In genomic region chr11:64035081-64035524, GRCh38 we compare ENCODE assay signal across 12 cellular contexts. TPM values are rescaled to one million over a fixed set of nuclear protein-coding genes. Genes with fewer than 3 reads are reported as not detected.
DNase-seq lines count a peak whose midpoint lies in the region; ATAC-seq and TF ChIP-seq lines count a peak whose summit lies in the region.
"Had no signal": no experiment of that assay in that cellular context is flagged by ENCODE, and none has a peak within 500 bp of the region (broad histone marks: within the 10 kb centered on the region; RNA-seq: fewer than 3 reads in every experiment).

No MANE protein-coding gene starts in this region.

- H3K27ac ChIP-seq in mammary epithelial cell (ENCODE audit: insufficient read depth, low read depth, low read length) (no peak overlapping the region), suprapubic skin (no peak overlapping the region), gastroesophageal sphincter (peak overlapping the region in 1 of 4 donors; percentile 32)
- H3K27ac ChIP-seq: KMS-11, Peyer's patch had no signal

- H3K9me3 ChIP-seq in mammary epithelial cell (replicated peaks; ENCODE audit: insufficient read depth, low read length): no peaks in the 10 kb centered on the region
- no peaks in the 10 kb centered on the region for H3K9me3 ChIP-seq in suprapubic skin
- H3K9me3 ChIP-seq in gastroesophageal sphincter: no peaks in the 10 kb centered on the region
- H3K9me3 ChIP-seq: Peyer's patch had no signal

- POLR2A ChIA-PET in MCF 10A (lab: Yijun Ruan, JAX): interaction anchor here (0.6 kb wide), 1 partner anchor 576 kb away, joined by 4 read pairs; no protein-coding TSS in a partner anchor

- WGBS in mammary epithelial cell (ENCODE audit: low coverage, missing lambda C conversion rate): 20% methylated on average over 8 of the region's 17 CpGs
- WGBS in suprapubic skin: 8% methylated on average over 16 of the region's 17 CpGs
- WGBS in gastroesophageal sphincter (ENCODE audit: low coverage in 1 of 2), 2 donors: 6 to 7% methylated on average over 8 to 9 of the region's 17 CpGs

- in situ Hi-C loops in mammary epithelial cell (cut with MboI; ENCODE audit: low sequenced_read_pairs in 2 of 2): no loop called here

- dilution Hi-C loops in mammary epithelial cell (cut with HindIII; ENCODE audit: low sequenced_read_pairs): no loop called here

- BruUV-seq in MCF 10A (replicated peaks; lab: Mats Ljungman, UMichigan) (no TSS peak), mammary epithelial cell (replicated peaks; lab: Mats Ljungman, UMichigan) (no TSS peak)

- intact Hi-C loops in MCF 10A (cut with micrococcal nuclease) (no loop called here), mammary epithelial cell (cut with micrococcal nuclease) (no loop called here)
- intact Hi-C loops in activated T-helper 2 cell treated with anti-CD3 and anti-CD28 coated beads, Interferon-gamma antibody, Interleukin-2, Interleukin-4, amounts not matched to agents 10 μg/mL and 5 μg/mL and 100 μg/mL, durations not matched to agents 14 hours and 24 hours and 36 hours (cut with micrococcal nuclease): no loop called here

- no peak for ATAC-seq in memory B cell (ENCODE audit: low read depth)
- ATAC-seq in gastroesophageal sphincter: no peak

- H3K4me3 ChIP-seq in mammary epithelial cell (replicated peaks in 1 of 3; ENCODE audit: insufficient read depth in 1 of 3, low read depth in 2 of 3, low read length in 3 of 3) (no peak overlapping the region), suprapubic skin (peak overlapping the region; percentile 53), gastroesophageal sphincter (peak overlapping the region in 1 of 2 donors; percentile 61)

- H3K27ac Mint-ChIP-seq in MCF 10A (ENCODE audit: low read depth, unreplicated experiment) (no peak overlapping the region), memory B cell (no peak overlapping the region), immature natural killer cell (no peak overlapping the region)
- H3K27ac Mint-ChIP-seq in activated T-helper 2 cell treated with anti-CD3 and anti-CD28 coated beads, Interferon-gamma antibody, Interleukin-2, Interleukin-4, amounts not matched to agents 10 μg/mL and 5 μg/mL and 100 μg/mL, durations not matched to agents 14 hours and 24 hours and 36 hours: no peak overlapping the region

- CTCF ChIA-PET in MCF 10A (lab: Yijun Ruan, JAX): interaction anchor here (0.5 kb wide), 1 partner anchor 8 kb away, joined by 3 read pairs; no protein-coding TSS in a partner anchor
- CTCF ChIA-PET in mammary epithelial cell (lab: Charles Lee; ENCODE audit: low non-redundant PET): no interaction called here

- peaks cover 3% of the 10 kb centered on the region for H3K36me3 Mint-ChIP-seq in MCF 10A (ENCODE audit: insufficient read depth, unreplicated experiment)
- no peaks in the 10 kb centered on the region for H3K36me3 Mint-ChIP-seq in activated T-helper 2 cell treated with anti-CD3 and anti-CD28 coated beads, Interferon-gamma antibody, Interleukin-2, Interleukin-4, amounts not matched to agents 10 μg/mL and 5 μg/mL and 100 μg/mL, durations not matched to agents 14 hours and 24 hours and 36 hours (ENCODE audit: low read depth)
- peaks cover 2% of the 10 kb centered on the region for H3K36me3 Mint-ChIP-seq in memory B cell
- no peaks in the 10 kb centered on the region for H3K36me3 Mint-ChIP-seq in immature natural killer cell

- H3K36me3 ChIP-seq in mammary epithelial cell (ENCODE audit: insufficient read depth, low read length) (no peaks in the 10 kb centered on the region), suprapubic skin (no peaks in the 10 kb centered on the region), gastroesophageal sphincter (no peaks in the 10 kb centered on the region)
- H3K36me3 ChIP-seq: Peyer's patch had no signal

- H2AFZ ChIP-seq in mammary epithelial cell (ENCODE audit: low read depth, low read length): no peak overlapping the region

- H3K27me3 ChIP-seq in mammary epithelial cell (ENCODE audit: insufficient read depth, low read length) (peaks cover 33% of the 10 kb centered on the region), suprapubic skin (peaks cover 33% of the 10 kb centered on the region), gastroesophageal sphincter (peaks cover 39% of the 10 kb centered on the region)

- no peak overlapping the region for H3K9ac ChIP-seq in mammary epithelial cell (ENCODE audit: insufficient read depth, low read length)
- H3K9ac ChIP-seq: KMS-11 had no signal

- H3K9me3 Mint-ChIP-seq in MCF 10A (ENCODE audit: unreplicated experiment) (no peaks in the 10 kb centered on the region), memory B cell (no peaks in the 10 kb centered on the region), immature natural killer cell (no peaks in the 10 kb centered on the region)
- H3K9me3 Mint-ChIP-seq in activated T-helper 2 cell treated with anti-CD3 and anti-CD28 coated beads, Interferon-gamma antibody, Interleukin-2, Interleukin-4, amounts not matched to agents 10 μg/mL and 5 μg/mL and 100 μg/mL, durations not matched to agents 14 hours and 24 hours and 36 hours: no peaks in the 10 kb centered on the region

- peaks cover 4% of the 10 kb centered on the region for H3K4me1 ChIP-seq in mammary epithelial cell (ENCODE audit: insufficient read depth, low read length)
- peaks cover 23% of the 10 kb centered on the region for H3K4me1 ChIP-seq in suprapubic skin
- H3K4me1 ChIP-seq in gastroesophageal sphincter: peaks cover 0 to 28% (median 9%) of the 10 kb centered on the region in 3 donors

- H3K79me2 ChIP-seq in mammary epithelial cell (ENCODE audit: insufficient read depth, low read length): no peaks in the 10 kb centered on the region

- no peak overlapping the region for H3K4me2 ChIP-seq in mammary epithelial cell (ENCODE audit: insufficient read depth, low read depth, low read length)
- H3K4me2 ChIP-seq: KMS-11 had no signal

- peak overlapping the region; percentile 42 for H3K4me3 Mint-ChIP-seq in MCF 10A (ENCODE audit: unreplicated experiment)
- H3K4me3 Mint-ChIP-seq in activated T-helper 2 cell treated with anti-CD3 and anti-CD28 coated beads, Interferon-gamma antibody, Interleukin-2, Interleukin-4, amounts not matched to agents 10 μg/mL and 5 μg/mL and 100 μg/mL, durations not matched to agents 14 hours and 24 hours and 36 hours (ENCODE audit: low read depth): peak overlapping the region; percentile 33
- H3K4me3 Mint-ChIP-seq in memory B cell: peak overlapping the region; percentile 80
- H3K4me3 Mint-ChIP-seq in immature natural killer cell: peak overlapping the region in 1 of 5 donors; percentile 67

- TF ChIP-seq POLR2A in suprapubic skin (IDR thresholded peaks at IDR 0.05): no peak
- TF ChIP-seq POLR2A in gastroesophageal sphincter (IDR thresholded peaks at IDR 0.05): no peak

- peaks cover 5% of the 10 kb centered on the region for H4K20me1 ChIP-seq in mammary epithelial cell (ENCODE audit: insufficient read depth, low read length)

- no peak for TF ChIP-seq CTCF in MCF 10A (IDR thresholded peaks at IDR 0.05; ENCODE audit: unreplicated experiment)
- no peak for TF ChIP-seq CTCF in mammary epithelial cell (conservative IDR thresholded peaks at IDR 0.05 in 1 of 2, IDR thresholded peaks at IDR 0.05 in 1 of 2; ENCODE audit: extremely low read depth in 1 of 2, insufficient read depth in 1 of 2, low read depth in 1 of 2, low read length in 2 of 2)
- no peak for TF ChIP-seq CTCF in suprapubic skin (IDR thresholded peaks at IDR 0.05)
- TF ChIP-seq CTCF in gastroesophageal sphincter (IDR thresholded peaks at IDR 0.05): no peak

- DNase-seq in MCF 10A (ENCODE audit: unreplicated experiment) (no peak), mammary epithelial cell (no peak), memory B cell (ENCODE audit: low spot score in 2 of 2) (no peak), suprapubic skin (ENCODE audit: low spot score in 2 of 2) (no peak), hepatic stellate cell (ENCODE audit: low spot score) (no peak), immature natural killer cell (no peak)
- no peak for DNase-seq in activated T-helper 2 cell treated with anti-CD3 and anti-CD28 coated beads, Interferon-gamma antibody, Interleukin-2, Interleukin-4, amounts not matched to agents 10 μg/mL and 5 μg/mL and 100 μg/mL, durations not matched to agents 14 hours and 24 hours and 36 hours (ENCODE audit: low spot score)
- DNase-seq: Peyer's patch, small intestine had no signal

- no peaks in the 10 kb centered on the region for H3K4me1 Mint-ChIP-seq in MCF 10A (ENCODE audit: insufficient read depth, unreplicated experiment)
- H3K4me1 Mint-ChIP-seq in activated T-helper 2 cell treated with anti-CD3 and anti-CD28 coated beads, Interferon-gamma antibody, Interleukin-2, Interleukin-4, amounts not matched to agents 10 μg/mL and 5 μg/mL and 100 μg/mL, durations not matched to agents 14 hours and 24 hours and 36 hours (ENCODE audit: low read depth): no peaks in the 10 kb centered on the region
- peaks cover 6% of the 10 kb centered on the region for H3K4me1 Mint-ChIP-seq in memory B cell
- peaks cover 0 to 4% of the 10 kb centered on the region in 2 donors for H3K4me1 Mint-ChIP-seq in immature natural killer cell

- TF ChIP-seq EP300 in suprapubic skin (IDR thresholded peaks at IDR 0.05) (no peak), gastroesophageal sphincter (IDR thresholded peaks at IDR 0.05) (no peak)

- H3K27me3 Mint-ChIP-seq in MCF 10A (ENCODE audit: insufficient read depth, unreplicated experiment) (peaks cover 33% of the 10 kb centered on the region), memory B cell (peaks cover 25% of the 10 kb centered on the region), immature natural killer cell (ENCODE audit: low read depth in 3 of 3) (peaks cover 6 to 13% (median 12%) of the 10 kb centered on the region in 3 donors)
- peaks cover 31% of the 10 kb centered on the region for H3K27me3 Mint-ChIP-seq in activated T-helper 2 cell treated with anti-CD3 and anti-CD28 coated beads, Interferon-gamma antibody, Interleukin-2, Interleukin-4, amounts not matched to agents 10 μg/mL and 5 μg/mL and 100 μg/mL, durations not matched to agents 14 hours and 24 hours and 36 hours (ENCODE audit: low read depth)

RNA-seq across cellular contexts. Expression of gene FLRT1, which starts 0.6 kb away (rescaled TPM):
- total RNA-seq in MCF 10A (2022) (2.7 and 7.0 TPM in 2 replicates), mammary epithelial cell (under 1 TPM; 0.16 to 0.33 TPM), suprapubic skin (not detected), gastroesophageal sphincter (1 to 10 TPM; 1.1 to 4.7 (median 3.6) TPM)
- polyA plus RNA-seq in mammary epithelial cell (0.02 TPM), immature natural killer cell (not detected)
- polyA minus RNA-seq in mammary epithelial cell: not detected
- total RNA-seq in activated T-helper 2 cell treated with anti-CD3 and anti-CD28 coated beads, Interferon-gamma antibody, Interleukin-2, Interleukin-4, amounts not matched to agents 10 μg/mL and 5 μg/mL and 100 μg/mL, durations not matched to agents 14 hours and 24 hours and 36 hours: not detected in 2 replicates
- total RNA-seq: lung microvascular endothelial cell had no signal

RNA-seq across cellular contexts. Expression of gene OTUB1, which starts 48.9 kb away (rescaled TPM):
- total RNA-seq in MCF 10A (2022) (50.9 and 56.0 TPM in 2 replicates), mammary epithelial cell (100 to 1,000 TPM in 1 of 2 donors, 10 to 100 TPM in 1; 48.0 to 101 TPM), suprapubic skin (100 to 1,000 TPM in 1 of 4 donors, 10 to 100 TPM in 3; 78.4 to 117 (median 93.5) TPM), gastroesophageal sphincter (10 to 100 TPM; 47.7 to 70.4 (median 53.2) TPM)
- polyA plus RNA-seq in mammary epithelial cell (196 TPM), immature natural killer cell (100 to 1,000 TPM; 143 to 204 (median 164) TPM)
- 121 TPM for polyA minus RNA-seq in mammary epithelial cell
- 107 and 110 TPM in 2 replicates for total RNA-seq in activated T-helper 2 cell treated with anti-CD3 and anti-CD28 coated beads, Interferon-gamma antibody, Interleukin-2, Interleukin-4, amounts not matched to agents 10 μg/mL and 5 μg/mL and 100 μg/mL, durations not matched to agents 14 hours and 24 hours and 36 hours
